In the genomic region with DNA sequence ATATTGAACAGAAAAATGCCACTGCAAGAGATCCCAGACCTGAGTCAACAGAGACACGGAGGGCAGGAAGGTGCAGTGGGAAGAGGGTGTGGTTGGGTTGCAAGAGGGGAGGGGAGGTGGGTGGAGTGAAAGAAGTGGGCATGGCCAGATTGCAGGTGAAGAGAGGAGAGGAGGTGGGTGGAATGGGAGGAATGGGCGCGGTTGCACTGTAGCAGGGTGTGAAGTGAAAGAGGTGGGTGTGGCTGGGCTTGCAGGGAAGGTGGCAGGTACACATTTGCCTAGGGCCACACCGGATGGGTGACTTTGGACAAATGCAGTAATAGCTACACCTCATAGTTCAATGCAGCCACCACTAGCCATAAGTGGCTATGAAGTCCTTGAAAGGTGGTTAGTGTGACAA, we compare ENCODE assay signal across 8 cellular contexts.
DNase-seq lines count a peak whose midpoint lies in the region; ATAC-seq and TF ChIP-seq lines count a peak whose summit lies in the region.

No MANE protein-coding gene starts in this region.

- intact Hi-C loops in sigmoid colon (cut with DNase I): no loop called here

- H3K9me3 ChIP-seq in neuronal stem cell (replicated peaks in 1 of 2; ENCODE audit: control insufficient read depth in 2 of 2, insufficient read depth in 1 of 2, low read depth in 1 of 2, low read length in 2 of 2) (no peaks in the 10 kb centered on the region), sigmoid colon (no peaks in the 10 kb centered on the region)

- no peak overlapping the region for H3K4ac ChIP-seq in neuronal stem cell (ENCODE audit: low read length)

- no peak overlapping the region for H4K91ac ChIP-seq in neuronal stem cell (ENCODE audit: low read depth, low read length, poor library complexity)

- peaks cover 0 to 5% of the 10 kb centered on the region in 2 donors for H3K4me1 ChIP-seq in neuronal stem cell (ENCODE audit: control insufficient read depth in 2 of 2, insufficient read depth in 1 of 2, low read depth in 1 of 2, low read length in 2 of 2)
- no peaks in the 10 kb centered on the region for H3K4me1 ChIP-seq in sigmoid colon

- H3K4me3 ChIP-seq in neuronal stem cell (ENCODE audit: low read length in 2 of 2) (peak overlapping the region in 1 of 2 donors; percentile 34), sigmoid colon (no peak overlapping the region)

- peak overlapping the region; percentile 58 for H2BK15ac ChIP-seq in neuronal stem cell (ENCODE audit: low read length)

- H3K4me2 ChIP-seq in neuronal stem cell (ENCODE audit: insufficient read depth, low read length, poor library complexity, severe bottlenecking): no peak overlapping the region

- no CpG with 5 or more reads among the region's 4 CpGs for WGBS in neuronal stem cell (ENCODE audit: extremely low coverage in 2 of 2, insufficient read length in 2 of 2, insufficient replicate concordance in 1 of 2), 2 donors
- WGBS in sigmoid colon, 2 donors: 20 to 52% methylated on average over 4 of the region's 4 CpGs

- no peak for TF ChIP-seq CTCF in sigmoid colon (IDR thresholded peaks at IDR 0.05)

- H2BK12ac ChIP-seq in neuronal stem cell (ENCODE audit: low read length): no peak overlapping the region

- H3K27ac ChIP-seq in neuronal stem cell (replicated peaks; ENCODE audit: low read length) (no peak overlapping the region), sigmoid colon (no peak overlapping the region)

- H3K4me1 Mint-ChIP-seq in T-helper 1 cell treated with Interleukin-12 subunit alpha and Interleukin-12 subunit beta and Interleukin-4 antibody, amounts not matched to agents 30 μg/mL and 1 μg/mL, for 36 hours (ENCODE audit: low read depth): peaks cover 55% of the 10 kb centered on the region

- TF ChIP-seq EP300 in sigmoid colon (IDR thresholded peaks at IDR 0.05): no peak

- H3K36me3 ChIP-seq in neuronal stem cell (replicated peaks in 1 of 2; ENCODE audit: control insufficient read depth in 2 of 2, insufficient read depth in 2 of 2, low read length in 2 of 2) (peaks cover 0 to 2% of the 10 kb centered on the region in 2 donors), sigmoid colon (no peaks in the 10 kb centered on the region)

- peak; percentile 56 for ATAC-seq in HG02885 (IDR thresholded peaks at IDR 0.05; ENCODE audit: poor library complexity, unreplicated experiment)

- peak overlapping the region; percentile 82 for H4K8ac ChIP-seq in neuronal stem cell (ENCODE audit: low read depth, low read length)

- peak overlapping the region; percentile 71 for H3K14ac ChIP-seq in neuronal stem cell (ENCODE audit: low read length)

- no peaks in the 10 kb centered on the region for H3K27me3 ChIP-seq in neuronal stem cell (ENCODE audit: control insufficient read depth in 3 of 3, insufficient read depth in 3 of 3, low read depth in 1 of 3, low read length in 3 of 3)
- H3K27me3 ChIP-seq in sigmoid colon: no peaks in the 10 kb centered on the region

- no peak overlapping the region for H2BK5ac ChIP-seq in neuronal stem cell (ENCODE audit: low read length)

- no peak for TF ChIP-seq POLR2A in sigmoid colon (IDR thresholded peaks at IDR 0.05)
- no peak for TF ChIP-seq POLR2A in erythroblast (IDR thresholded peaks at IDR 0.05; ENCODE audit: low read length)

- H2AK5ac ChIP-seq in neuronal stem cell (ENCODE audit: low read depth, low read length): no peak overlapping the region

- H3K4me3 Mint-ChIP-seq in T-helper 1 cell treated with Interleukin-12 subunit alpha and Interleukin-12 subunit beta and Interleukin-4 antibody, amounts not matched to agents 30 μg/mL and 1 μg/mL, for 36 hours: peak overlapping the region; percentile 26

- DNase-seq in activated CD4-positive, alpha-beta T cell treated with anti-CD3 and anti-CD28 coated beads, Interleukin-2, amount 50 U/mL, for 1 hour: peak; percentile 9
- DNase-seq in activated CD4-positive, alpha-beta T cell treated with anti-CD3 and anti-CD28 coated beads, Interleukin-2, amount 50 U/mL, for 48 hours: no peak
- DNase-seq in neuronal stem cell (ENCODE audit: low spot score) (no peak), sigmoid colon (no peak), activated gamma-delta T cell treated with Interleukin-2 at 50 U/mL for 16 hours (no peak), erythroblast (lab: John Stamatoyannopoulos, UW) (no peak)

- no peak overlapping the region for H3K27ac Mint-ChIP-seq in T-helper 1 cell treated with Interleukin-12 subunit alpha and Interleukin-12 subunit beta and Interleukin-4 antibody, amounts not matched to agents 30 μg/mL and 1 μg/mL, for 36 hours

- peak overlapping the region; percentile 60 for H3K9ac ChIP-seq in neuronal stem cell (ENCODE audit: low read depth, low read length, poor library complexity)

- H3K18ac ChIP-seq in neuronal stem cell (ENCODE audit: low read length): peak overlapping the region; percentile 85

- H3K79me1 ChIP-seq in neuronal stem cell (ENCODE audit: low read depth, low read length): peaks cover 2% of the 10 kb centered on the region

- H2AFZ ChIP-seq in neuronal stem cell (ENCODE audit: low read length): no peak overlapping the region

- H3K23ac ChIP-seq in neuronal stem cell (ENCODE audit: low read depth, low read length, poor library complexity): no peak overlapping the region

- no peaks in the 10 kb centered on the region for H3K9me3 Mint-ChIP-seq in T-helper 1 cell treated with Interleukin-12 subunit alpha and Interleukin-12 subunit beta and Interleukin-4 antibody, amounts not matched to agents 30 μg/mL and 1 μg/mL, for 36 hours

- H2BK120ac ChIP-seq in neuronal stem cell (ENCODE audit: low read depth, low read length): no peak overlapping the region

- peaks cover 24% of the 10 kb centered on the region for H3K36me3 Mint-ChIP-seq in T-helper 1 cell treated with Interleukin-12 subunit alpha and Interleukin-12 subunit beta and Interleukin-4 antibody, amounts not matched to agents 30 μg/mL and 1 μg/mL, for 36 hours (ENCODE audit: low read depth)

- H3K27me3 Mint-ChIP-seq in T-helper 1 cell treated with Interleukin-12 subunit alpha and Interleukin-12 subunit beta and Interleukin-4 antibody, amounts not matched to agents 30 μg/mL and 1 μg/mL, for 36 hours (ENCODE audit: low read depth): no peaks in the 10 kb centered on the region
